ENCODE assay signal across 1 cellular context in genomic region chr15:82063055-82063454, GRCh38.
TF ChIP-seq lines count a peak whose summit lies in the region.

No MANE protein-coding gene starts in this region.

TF ChIP-seq in WTC11, 78 proteins besides CTCF, POLR2A, EP300 and RAD21 (continued from another document):
- TF ChIP-seq ETV6 (CRISPR knock-in tag; IDR thresholded peaks at IDR 0.05), result peak; percentile 61; the same call in 1 of the 2 replicates
